Comparison of ENCODE assay signal across 15 cellular contexts in the genomic region with DNA sequence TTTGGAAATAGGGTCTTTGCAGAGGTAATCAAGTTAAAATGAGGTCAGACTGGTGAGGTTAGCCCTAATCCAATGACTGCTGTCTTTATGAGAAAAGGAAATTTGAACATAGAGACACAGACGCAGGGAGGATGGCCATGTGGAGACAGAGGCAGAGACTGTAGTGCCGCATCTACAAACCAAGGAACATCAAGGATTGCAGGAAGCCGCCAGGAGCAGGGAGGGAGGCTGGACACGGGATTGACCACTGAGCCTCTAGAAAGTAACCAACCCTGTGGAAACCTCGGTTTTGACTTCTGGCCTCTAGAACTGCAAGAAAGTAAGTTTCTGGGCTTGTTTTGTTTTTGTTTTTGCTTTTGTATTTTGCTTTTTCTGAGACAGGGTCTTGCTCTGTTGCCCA.
DNase-seq lines count a peak whose midpoint lies in the region; TF ChIP-seq lines count a peak whose summit lies in the region.
"Had no signal": no experiment of that assay in that cellular context is flagged by ENCODE, and none has a peak within 500 bp of the region (broad histone marks: within the 10 kb centered on the region; RNA-seq: fewer than 3 reads in every experiment).

No MANE protein-coding gene starts in this region.

- TF ChIP-seq EP300 in esophagus muscularis mucosa (IDR thresholded peaks at IDR 0.05), result no peak

- no peaks in the 10 kb centered on the region for H3K36me3 ChIP-seq in esophagus muscularis mucosa
- no peaks in the 10 kb centered on the region for H3K36me3 ChIP-seq in mesenchymal stem cell (ENCODE audit: control insufficient read depth in 1 of 2, insufficient read depth in 2 of 2, low read depth in 1 of 2, low read length in 2 of 2)
- H3K36me3 ChIP-seq in smooth muscle cell (ENCODE audit: low read depth), result no peaks in the 10 kb centered on the region
- H3K36me3 ChIP-seq in breast epithelium, result no peaks in the 10 kb centered on the region

- TF ChIP-seq CTCF in esophagus muscularis mucosa (IDR thresholded peaks at IDR 0.05) (no peak), smooth muscle cell (IDR thresholded peaks at IDR 0.05; ENCODE audit: borderline replicate concordance, insufficient read depth, poor library complexity, severe bottlenecking) (no peak), breast epithelium (IDR thresholded peaks at IDR 0.05) (no peak)

- H3K4me1 ChIP-seq in esophagus muscularis mucosa (no peaks in the 10 kb centered on the region), mesenchymal stem cell (ENCODE audit: control insufficient read depth, insufficient read depth, low read depth, low read length) (peaks cover 18% of the 10 kb centered on the region), smooth muscle cell (ENCODE audit: low read depth) (no peaks in the 10 kb centered on the region), breast epithelium (no peaks in the 10 kb centered on the region)

- H2AFZ ChIP-seq in mesenchymal stem cell (ENCODE audit: low read depth, low read length) (no peak overlapping the region), smooth muscle cell (ENCODE audit: low read depth) (peak overlapping the region; percentile 54)
- H2AFZ ChIP-seq: GM23338 had no signal

- peak overlapping the region in 1 of 2 experiments; percentile 32 for H2BK12ac ChIP-seq in mesenchymal stem cell (ENCODE audit: low read length in 2 of 2)

- H4K20me1 ChIP-seq in smooth muscle cell (ENCODE audit: low read depth), result no peaks in the 10 kb centered on the region

- H2BK5ac ChIP-seq in mesenchymal stem cell (ENCODE audit: low read depth, low read length, poor library complexity, severe bottlenecking), result no peak overlapping the region

- WGBS in esophagus muscularis mucosa, result 93% methylated on average over 5 of the region's 5 CpGs
- 93% methylated on average over 5 of the region's 5 CpGs for WGBS in mesenchymal stem cell
- 48% methylated on average over 5 of the region's 5 CpGs for WGBS in smooth muscle cell (ENCODE audit: low lambda C conversion rate)

- DNase-seq in esophagus muscularis mucosa (ENCODE audit: extremely low spot score), result peak; percentile 57
- no peak for DNase-seq in mesenchymal stem cell
- no peak for DNase-seq in smooth muscle cell (lab: John Stamatoyannopoulos, UW; ENCODE audit: unreplicated experiment)
- DNase-seq in breast epithelium (ENCODE audit: low spot score in 2 of 2), result no peak
- no peak for DNase-seq in iPS-NIHi7 (ENCODE audit: extremely low spot score)
- no peak for DNase-seq in stimulated activated CD4-positive, alpha-beta T cell treated with anti-CD3 and anti-CD28 coated beads, Interleukin-4, amount 100 ng/mL, for 1 hour
- DNase-seq: C1 segment of cervical spinal cord; Calu3; CD4-positive, alpha-beta memory T cell; COR-L47; DMS53; DMS79 treated with DMSO at 0.1 percent for 48 hours; GF-D8; H9 had no signal

- H3K4ac ChIP-seq in mesenchymal stem cell (ENCODE audit: low read depth in 1 of 2, low read length in 2 of 2), result no peak overlapping the region

- H3K79me1 ChIP-seq in mesenchymal stem cell (replicated peaks; ENCODE audit: low read length, poor library complexity, severe bottlenecking), result no peaks in the 10 kb centered on the region

- no peak for TF ChIP-seq POLR2A in esophagus muscularis mucosa (IDR thresholded peaks at IDR 0.05; ENCODE audit: low read depth)
- TF ChIP-seq POLR2A in breast epithelium (IDR thresholded peaks at IDR 0.05), result no peak

- no peak overlapping the region for H3K23ac ChIP-seq in mesenchymal stem cell (ENCODE audit: low read length in 2 of 2)

- no peak overlapping the region for H2BK120ac ChIP-seq in mesenchymal stem cell (ENCODE audit: low read depth, low read length)

- no peak overlapping the region for H3K18ac ChIP-seq in mesenchymal stem cell (ENCODE audit: low read depth in 1 of 2, low read length in 2 of 2)

- H3K4me3 ChIP-seq in esophagus muscularis mucosa (no peak overlapping the region), mesenchymal stem cell (ENCODE audit: insufficient read depth in 1 of 2, low read depth in 1 of 2, low read length in 2 of 2) (no peak overlapping the region), smooth muscle cell (no peak overlapping the region), breast epithelium (no peak overlapping the region)
- H3K4me3 ChIP-seq: GM23338 had no signal

- no peak overlapping the region for H3K9ac ChIP-seq in mesenchymal stem cell (ENCODE audit: low read length)
- H3K9ac ChIP-seq in smooth muscle cell (ENCODE audit: low read depth), result no peak overlapping the region

- H3K9me3 ChIP-seq in esophagus muscularis mucosa, result no peaks in the 10 kb centered on the region
- H3K9me3 ChIP-seq in mesenchymal stem cell (ENCODE audit: control insufficient read depth, low read length), result no peaks in the 10 kb centered on the region
- no peaks in the 10 kb centered on the region for H3K9me3 ChIP-seq in smooth muscle cell (replicated peaks; ENCODE audit: low read depth)
- no peaks in the 10 kb centered on the region for H3K9me3 ChIP-seq in breast epithelium

- H3K27me3 ChIP-seq in esophagus muscularis mucosa (peaks cover 0 to 41% (median 0%) of the 10 kb centered on the region in 4 donors), mesenchymal stem cell (ENCODE audit: control insufficient read depth in 1 of 2, insufficient read depth in 1 of 2, low read length in 2 of 2) (no peaks in the 10 kb centered on the region), smooth muscle cell (ENCODE audit: low read depth) (no peaks in the 10 kb centered on the region), breast epithelium (no peaks in the 10 kb centered on the region)

- H3F3A ChIP-seq in smooth muscle cell (ENCODE audit: low read depth), result no peaks in the 10 kb centered on the region

- no peak overlapping the region for H2BK15ac ChIP-seq in mesenchymal stem cell (ENCODE audit: low read depth, poor library complexity, severe bottlenecking)

- H4K8ac ChIP-seq in mesenchymal stem cell (ENCODE audit: low read length), result no peak overlapping the region

- peak overlapping the region; percentile 63 for H4K91ac ChIP-seq in mesenchymal stem cell (ENCODE audit: low read length)

- no peak overlapping the region for H2AK5ac ChIP-seq in mesenchymal stem cell (ENCODE audit: low read length, severe bottlenecking)

- H3K4me2 ChIP-seq in mesenchymal stem cell (ENCODE audit: low read length, poor library complexity, severe bottlenecking) (no peak overlapping the region), smooth muscle cell (no peak overlapping the region)
- H3K4me2 ChIP-seq: GM23338 had no signal

- no peaks in the 10 kb centered on the region for H3K79me2 ChIP-seq in smooth muscle cell (ENCODE audit: low read depth)

- H3K27ac ChIP-seq in esophagus muscularis mucosa (replicated peaks in 1 of 4), result no peak overlapping the region
- no peak overlapping the region for H3K27ac ChIP-seq in mesenchymal stem cell (ENCODE audit: low read length, poor library complexity, severe bottlenecking)
- H3K27ac ChIP-seq in smooth muscle cell (ENCODE audit: low read depth), result no peak overlapping the region
- no peak overlapping the region for H3K27ac ChIP-seq in breast epithelium

- H3K14ac ChIP-seq in mesenchymal stem cell (ENCODE audit: low read length in 2 of 2), result no peak overlapping the region

- intact Hi-C loops in esophagus muscularis mucosa (cut with DNase I) (no loop called here), breast epithelium (cut with DNase I; ENCODE audit: low total_unique reads) (no loop called here)
